Comparison of ENCODE assay signal across 11 cellular contexts in the genomic region with DNA sequence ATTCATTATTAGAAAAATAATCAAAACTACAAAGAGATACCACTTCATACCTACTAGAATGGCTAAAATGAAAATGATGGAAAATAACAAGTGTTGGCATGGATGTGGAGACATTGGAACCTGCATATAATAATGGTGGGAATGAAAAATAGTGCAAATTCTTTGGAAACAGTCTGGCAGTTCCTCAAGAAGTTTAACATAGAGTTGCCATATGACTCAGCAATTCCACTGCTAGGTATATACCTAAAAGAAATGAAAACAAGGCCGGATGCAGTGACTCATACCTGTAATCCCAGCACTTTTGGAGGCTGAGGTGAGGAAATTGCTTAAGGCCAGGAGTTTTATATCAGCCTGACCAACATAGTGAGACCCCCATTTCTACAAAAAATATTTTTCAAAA. TPM values are rescaled to one million over a fixed set of nuclear protein-coding genes. Genes with fewer than 3 reads are reported as not detected.
DNase-seq lines count a peak whose midpoint lies in the region; ATAC-seq, FAIRE-seq and TF ChIP-seq lines count a peak whose summit lies in the region.
"Had no signal": no experiment of that assay in that cellular context is flagged by ENCODE, and none has a peak within 500 bp of the region (broad histone marks: within the 10 kb centered on the region; RNA-seq: fewer than 3 reads in every experiment).

No MANE protein-coding gene starts in this region.

- dilution Hi-C loops in endothelial cell of umbilical vein (cut with MboI; ENCODE audit: extremely low pct_ligation_motif_present, low sequenced_read_pairs) = no loop called here

- H3K79me2 ChIP-seq in MM.1S (ENCODE audit: low read length) (no peaks in the 10 kb centered on the region), endothelial cell of umbilical vein (ENCODE audit: control insufficient read depth, insufficient read depth, low read length) (no peaks in the 10 kb centered on the region)

- FAIRE-seq in endothelial cell of umbilical vein (lab: Jason Lieb, UNC) = peak; percentile 54

- H3K9me2 ChIP-seq in MM.1S (replicated peaks; ENCODE audit: insufficient read depth, low read length) = no peaks in the 10 kb centered on the region

- intact Hi-C loops in endothelial cell of umbilical vein (cut with micrococcal nuclease) = no loop called here

- H3K27ac ChIP-seq in MM.1S (ENCODE audit: low read length) (no peak overlapping the region), endothelial cell of umbilical vein (ENCODE audit: insufficient read depth, low read depth, low read length) (no peak overlapping the region)
- H3K27ac ChIP-seq: adrenal gland had no signal

- TF ChIP-seq CTCF in MM.1S (IDR thresholded peaks at IDR 0.05; ENCODE audit: low read length) = no peak
- no peak for TF ChIP-seq CTCF in endothelial cell of umbilical vein (IDR thresholded peaks at IDR 0.05; ENCODE audit: extremely low read depth in 1 of 2, insufficient read depth in 1 of 2, low read depth in 1 of 2, low read length in 2 of 2)

- H3K9ac ChIP-seq in MM.1S (ENCODE audit: low read length) (no peak overlapping the region), endothelial cell of umbilical vein (replicated peaks; ENCODE audit: extremely low read depth, insufficient read depth, low read length) (no peak overlapping the region)

- H3K27me3 ChIP-seq in MM.1S (replicated peaks; ENCODE audit: insufficient read depth, low read length) = no peaks in the 10 kb centered on the region
- no peaks in the 10 kb centered on the region for H3K27me3 ChIP-seq in endothelial cell of umbilical vein (ENCODE audit: control insufficient read depth in 2 of 2, insufficient read depth in 2 of 2, low read length in 2 of 2)
- H3K27me3 ChIP-seq: adrenal gland, MG63 had no signal

- H3K4me1 ChIP-seq in MM.1S (ENCODE audit: low read length) (peaks cover 6% of the 10 kb centered on the region), endothelial cell of umbilical vein (ENCODE audit: control insufficient read depth, extremely low read depth, insufficient read depth, low read length) (peaks cover 2% of the 10 kb centered on the region)
- H3K4me1 ChIP-seq: adrenal gland had no signal

- H3F3A ChIP-seq in MM.1S (ENCODE audit: insufficient read depth, low read length) = 0 out of 2 replicates have a peak, but pooled peaks cover 7% of the 10 kb centered on the region

- CTCF ChIA-PET in endothelial cell of umbilical vein (lab: Charles Lee) = interaction anchor here (1.9 kb wide), 1 partner anchor 33 kb away, joined by 4 read pairs; no protein-coding TSS in a partner anchor

- H3K9me3 ChIP-seq in MM.1S (replicated peaks; ENCODE audit: insufficient read depth, low read length) (no peaks in the 10 kb centered on the region), endothelial cell of umbilical vein (replicated peaks; ENCODE audit: control insufficient read depth, insufficient read depth, low read length) (no peaks in the 10 kb centered on the region)
- H3K9me3 ChIP-seq: adrenal gland, MG63 had no signal

- no peak for TF ChIP-seq POLR2A in endothelial cell of umbilical vein (IDR thresholded peaks at IDR 0.05; ENCODE audit: low read depth, low read length)

- H4K20me1 ChIP-seq in MM.1S (ENCODE audit: insufficient read depth, low read length) (no peaks in the 10 kb centered on the region), endothelial cell of umbilical vein (replicated peaks; ENCODE audit: control insufficient read depth, extremely low read depth, insufficient read depth, low read length) (no peaks in the 10 kb centered on the region)

- H3K36me3 ChIP-seq in MM.1S (replicated peaks; ENCODE audit: insufficient read depth, low read length) = no peaks in the 10 kb centered on the region
- H3K36me3 ChIP-seq in endothelial cell of umbilical vein (ENCODE audit: control insufficient read depth in 2 of 2, extremely low read depth in 1 of 2, insufficient read depth in 2 of 2, low read length in 2 of 2) = no peaks in the 10 kb centered on the region
- H3K36me3 ChIP-seq: adrenal gland, MG63 had no signal

- H3K4me3 ChIP-seq in MM.1S (ENCODE audit: low read length) (no peak overlapping the region), endothelial cell of umbilical vein (replicated peaks in 1 of 3; ENCODE audit: insufficient read depth in 1 of 3, low read depth in 1 of 3, low read length in 3 of 3) (no peak overlapping the region)
- H3K4me3 ChIP-seq: adrenal gland, MG63 had no signal

- POLR2A ChIA-PET in endothelial cell of umbilical vein (lab: Charles Lee) = no interaction called here

- DNase-seq in MM.1S = peak; percentile 25
- DNase-seq in endothelial cell of umbilical vein (ENCODE audit: low read depth, low spot score) = peak; percentile 18
- DNase-seq in HuH-7.5 (ENCODE audit: low spot score) = no peak
- DNase-seq in midbrain (lab: John Stamatoyannopoulos, UW) = no peak
- no peak for DNase-seq in 8988T
- DNase-seq in T-helper 9 cell = no peak
- DNase-seq: adrenal gland; MG63; NK-92 treated with Interleukin-12 subunit alpha and Interleukin-12 subunit beta, amount 100 ng/mL, for 24 hours had no signal

- no peak overlapping the region for H3K4me2 ChIP-seq in MM.1S (ENCODE audit: low read depth, low read length)
- no peak overlapping the region for H3K4me2 ChIP-seq in endothelial cell of umbilical vein (ENCODE audit: insufficient read depth, low read length)

- ATAC-seq in GM18498 (IDR thresholded peaks at IDR 0.05; ENCODE audit: unreplicated experiment) (peak; percentile 62), GM21576 (IDR thresholded peaks at IDR 0.05; ENCODE audit: unreplicated experiment) (peak; percentile 64)

- no TSS peak for BruUV-seq in endothelial cell of umbilical vein (replicated peaks; lab: Mats Ljungman, UMichigan)

- H3K9me1 ChIP-seq in endothelial cell of umbilical vein (replicated peaks; ENCODE audit: control insufficient read depth, extremely low read depth, insufficient read depth, low read length) = no peaks in the 10 kb centered on the region

- H2AFZ ChIP-seq in MM.1S (ENCODE audit: low read length) = no peak overlapping the region
- no peak overlapping the region for H2AFZ ChIP-seq in endothelial cell of umbilical vein (ENCODE audit: low read depth, low read length)

TF ChIP-seq in endothelial cell of umbilical vein, 7 proteins besides CTCF, POLR2A, EP300 and RAD21:
- peak; percentile 36 for TF ChIP-seq FOS (IDR thresholded peaks at IDR 0.05; ENCODE audit: borderline replicate concordance, insufficient read depth, low read length)
- TF ChIP-seq MYC (IDR thresholded peaks at IDR 0.05; ENCODE audit: low read depth, low read length) = no peak
- TF ChIP-seq EZH2 (IDR thresholded peaks at IDR 0.05; ENCODE audit: borderline replicate concordance, low read depth, low read length, severe bottlenecking) = no peak
- TF ChIP-seq JUN (IDR thresholded peaks at IDR 0.05; ENCODE audit: borderline replicate concordance, insufficient read depth, insufficient read length, low read depth) = peak; percentile 34
TF ChIP-seq in endothelial cell of umbilical vein: peak in this region for 2.

RNA-seq across cellular contexts. Expression of gene ACYP2, which starts 41.6 kb away (rescaled TPM):
- total RNA-seq in endothelial cell of umbilical vein = 5.8 and 7.9 TPM in 2 replicates
- polyA plus RNA-seq in endothelial cell of umbilical vein = 3.4 and 3.9 TPM in 2 replicates
- polyA plus RNA-seq in endothelial cell of umbilical vein (2011; cell fraction: cytosol; rRNA removed) = 5.3 and 5.7 TPM in 2 replicates
- polyA plus RNA-seq in endothelial cell of umbilical vein (2011; cell fraction: nucleus; rRNA removed) = 1.9 and 2.3 TPM in 2 replicates
- 3.8 and 4.7 TPM in 2 replicates for polyA plus RNA-seq in endothelial cell of umbilical vein (2012)
- 1.8 and 2.8 TPM in 2 replicates for polyA minus RNA-seq in endothelial cell of umbilical vein
- polyA minus RNA-seq in endothelial cell of umbilical vein (2011; cell fraction: cytosol; rRNA and poly(A)+ RNA removed) = 4.8 TPM
- polyA minus RNA-seq in endothelial cell of umbilical vein (2011; cell fraction: nucleus; rRNA and poly(A)+ RNA removed) = 2.7 and 3.2 TPM in 2 replicates

Comparison
In these comparisons a context has a peak if more than half of its experiments do, and no peak if none do; other contexts are left out.
1. DNase-seq: peak in MM.1S (single experiment) and endothelial cell of umbilical vein (single experiment); none in HuH-7.5 (single experiment), midbrain (single experiment), 8988T (single experiment) and T-helper 9 cell (single experiment).